Comparison of ENCODE assay signal across 27 cellular contexts in the genomic region with DNA sequence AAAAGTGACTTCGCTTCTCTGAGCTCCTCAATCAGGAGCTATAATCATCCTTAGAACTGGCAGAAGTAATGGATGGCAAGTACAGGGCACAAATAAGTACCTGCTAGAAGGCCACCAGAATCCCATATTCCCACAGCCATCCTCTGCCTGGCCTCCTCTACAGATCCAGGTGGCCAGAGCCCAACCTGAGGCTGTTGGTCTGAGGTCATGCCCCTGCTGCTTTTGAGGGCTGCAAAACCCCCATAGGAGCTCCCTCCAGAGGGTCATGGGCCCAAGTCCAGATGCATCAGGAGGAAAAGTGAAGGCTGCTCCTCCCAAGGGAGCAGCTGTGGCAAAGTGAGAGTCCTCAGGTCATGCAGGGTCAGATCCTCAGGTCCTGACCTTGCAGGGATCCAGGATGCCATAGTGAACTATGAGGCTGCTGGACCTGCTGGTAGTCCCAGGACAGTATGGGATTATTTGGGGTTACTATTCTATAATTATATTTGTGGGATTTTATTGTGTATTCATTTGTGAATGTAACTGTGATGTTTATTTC. TPM values are rescaled to one million over a fixed set of nuclear protein-coding genes. Genes with fewer than 3 reads are reported as not detected.
DNase-seq lines count a peak whose midpoint lies in the region; ATAC-seq and TF ChIP-seq lines count a peak whose summit lies in the region.
"Had no signal": no experiment of that assay in that cellular context is flagged by ENCODE, and none has a peak within 500 bp of the region (broad histone marks: within the 10 kb centered on the region; RNA-seq: fewer than 3 reads in every experiment).

No MANE protein-coding gene starts in this region.

- DNase-seq in CD4-positive, alpha-beta memory T cell = no peak
- DNase-seq in RWPE2 (ENCODE audit: low spot score) = no peak
- DNase-seq in endodermal cell = peak; percentile 33
- peak; percentile 80 for DNase-seq in osteoblast (ENCODE audit: insufficient read length, low spot score, missing footprints)
- DNase-seq in prostate gland (ENCODE audit: low spot score) = no peak
- DNase-seq in HEK293T (ENCODE audit: extremely low spot score) = no peak
- DNase-seq in activated T-cell treated with anti-CD3 and anti-CD28 coated beads, Interleukin-2, amount 50 U/mL, for 24 hours = no peak
- DNase-seq: Calu3, DMS79 treated with DMSO at 0.1 percent for 48 hours, GF-D8, HCEC 1CT, NCI-H1092, NCI-H1417 treated with DMSO at 0.1 percent for 48 hours, NCI-H187, NCI-H2081 treated with DMSO at 0.1 percent for 48 hours, NCI-H2171 treated with DMSO at 0.1 percent for 48 hours, NCI-H345, NCI-H510A treated with DMSO at 0.1 percent for 48 hours, NCI-H748 treated with DMSO at 0.1 percent for 48 hours, SHP77 had no signal

- TF ChIP-seq CTCF in RWPE2 (IDR thresholded peaks at IDR 0.05; ENCODE audit: poor library complexity, severe bottlenecking) (no peak), endodermal cell (conservative IDR thresholded peaks at IDR 0.05) (no peak), osteoblast (IDR thresholded peaks at IDR 0.05; ENCODE audit: extremely low read depth, low read depth, low read length) (no peak), prostate gland (IDR thresholded peaks at IDR 0.05) (no peak)

- no peaks in the 10 kb centered on the region for H3K36me3 Mint-ChIP-seq in CD4-positive, alpha-beta memory T cell
- H3K36me3 Mint-ChIP-seq in endodermal cell (ENCODE audit: low read depth) = peaks cover 5% of the 10 kb centered on the region
- H3K36me3 Mint-ChIP-seq in activated T-cell treated with anti-CD3 and anti-CD28 coated beads, Interleukin-2, amount 50 U/mL, for 24 hours (ENCODE audit: low read depth) = no peaks in the 10 kb centered on the region

- H3K27me3 ChIP-seq in CD4-positive, alpha-beta memory T cell (ENCODE audit: insufficient read depth, low read length) = no peaks in the 10 kb centered on the region
- no peaks in the 10 kb centered on the region for H3K27me3 ChIP-seq in RWPE2 (ENCODE audit: insufficient read depth, poor library complexity, severe bottlenecking)
- H3K27me3 ChIP-seq in endodermal cell (ENCODE audit: control insufficient read depth, insufficient read depth, low read length, poor library complexity, severe bottlenecking) = peaks cover 30% of the 10 kb centered on the region
- no peaks in the 10 kb centered on the region for H3K27me3 ChIP-seq in osteoblast (ENCODE audit: insufficient read depth, low read length)
- H3K27me3 ChIP-seq in prostate gland (replicated peaks; ENCODE audit: insufficient read depth) = no peaks in the 10 kb centered on the region

- no peak for ATAC-seq in RWPE2 (ENCODE audit: low read depth)

- no peak overlapping the region for H3K9ac ChIP-seq in endodermal cell (ENCODE audit: extremely low read depth, low read length, poor library complexity, severe bottlenecking)
- H3K9ac ChIP-seq: KMS-11 had no signal

- H3K27me3 Mint-ChIP-seq in CD4-positive, alpha-beta memory T cell = no peaks in the 10 kb centered on the region
- H3K27me3 Mint-ChIP-seq in endodermal cell (ENCODE audit: insufficient read depth) = peaks cover 59% of the 10 kb centered on the region
- peaks cover 19% of the 10 kb centered on the region for H3K27me3 Mint-ChIP-seq in activated T-cell treated with anti-CD3 and anti-CD28 coated beads, Interleukin-2, amount 50 U/mL, for 24 hours

- H3K36me3 ChIP-seq in CD4-positive, alpha-beta memory T cell (ENCODE audit: insufficient read depth, low read length) = no peaks in the 10 kb centered on the region
- H3K36me3 ChIP-seq in RWPE2 (ENCODE audit: low read depth) = no peaks in the 10 kb centered on the region
- no peaks in the 10 kb centered on the region for H3K36me3 ChIP-seq in endodermal cell (ENCODE audit: control insufficient read depth, insufficient read depth, low read length)
- no peaks in the 10 kb centered on the region for H3K36me3 ChIP-seq in osteoblast (ENCODE audit: insufficient read depth, low read length)
- H3K36me3 ChIP-seq in prostate gland = no peaks in the 10 kb centered on the region

- H3K4me3 ChIP-seq in CD4-positive, alpha-beta memory T cell (ENCODE audit: low read length in 2 of 2) = no peak overlapping the region
- H3K4me3 ChIP-seq in RWPE2 (ENCODE audit: severe bottlenecking) (no peak overlapping the region), endodermal cell (ENCODE audit: low read length) (no peak overlapping the region), osteoblast (ENCODE audit: insufficient read depth, low read length) (no peak overlapping the region), prostate gland (no peak overlapping the region)

- no peak overlapping the region for H3K4me2 ChIP-seq in osteoblast (ENCODE audit: insufficient read depth, low read length)
- H3K4me2 ChIP-seq: KMS-11 had no signal

- H3K4me1 Mint-ChIP-seq in CD4-positive, alpha-beta memory T cell = peaks cover 19 to 52% (median 30%) of the 10 kb centered on the region in 4 donors
- peaks cover 5% of the 10 kb centered on the region for H3K4me1 Mint-ChIP-seq in endodermal cell
- peaks cover 18% of the 10 kb centered on the region for H3K4me1 Mint-ChIP-seq in activated T-cell treated with anti-CD3 and anti-CD28 coated beads, Interleukin-2, amount 50 U/mL, for 24 hours (ENCODE audit: low read depth)

- TF ChIP-seq POLR2A in prostate gland (IDR thresholded peaks at IDR 0.05) = no peak

- intact Hi-C loops in CD4-positive, alpha-beta memory T cell (cut with micrococcal nuclease) = no loop called here
- intact Hi-C loops in prostate gland (cut with DNase I) = no loop called here

- CTCF ChIA-PET in CD4-positive, alpha-beta memory T cell (lab: Charles Lee; ENCODE audit: partially characterized antibody) = interaction anchor here (1.3 to 1.9 kb wide), 2 partner anchors 29 to 35 kb away, joined by 5 to 12 read pairs; no protein-coding TSS in a partner anchor
- CTCF ChIA-PET in HEK293T (lab: Yijun Ruan, JAX) = interaction anchor here (0.6 to 1.2 kb wide), 2 partner anchors 35 to 623 kb away, joined by 3 to 4 read pairs; no protein-coding TSS in a partner anchor

- H4K20me1 ChIP-seq in osteoblast (ENCODE audit: insufficient read depth, low read length) = peaks cover 4% of the 10 kb centered on the region

- H3K27ac Mint-ChIP-seq in CD4-positive, alpha-beta memory T cell = peak overlapping the region in 4 of 7 donors; percentile 10 to 94 (median 78)
- H3K27ac Mint-ChIP-seq in endodermal cell = no peak overlapping the region
- no peak overlapping the region for H3K27ac Mint-ChIP-seq in activated T-cell treated with anti-CD3 and anti-CD28 coated beads, Interleukin-2, amount 50 U/mL, for 24 hours

- H3K27ac ChIP-seq in CD4-positive, alpha-beta memory T cell (ENCODE audit: low read depth, low read length) = no peak overlapping the region
- H3K27ac ChIP-seq in RWPE2 (ENCODE audit: poor library complexity, severe bottlenecking) (peak overlapping the region; percentile 81), endodermal cell (ENCODE audit: low read depth, low read length) (no peak overlapping the region), osteoblast (ENCODE audit: low read depth, low read length) (no peak overlapping the region), prostate gland (no peak overlapping the region)
- H3K27ac ChIP-seq: C4-2B, HL-60, KMS-11 had no signal

- 88 to 100% methylated on average over 1 of the region's 1 CpG for WGBS in endodermal cell (ENCODE audit: insufficient coverage in 1 of 2, insufficient read length in 1 of 2), 2 experiments
- WGBS in prostate gland = 100% methylated on average over 1 of the region's 1 CpG

- peaks cover 40% of the 10 kb centered on the region for H3K4me1 ChIP-seq in CD4-positive, alpha-beta memory T cell (ENCODE audit: insufficient read depth, low read length)
- H3K4me1 ChIP-seq in RWPE2 (ENCODE audit: insufficient read depth, poor library complexity, severe bottlenecking) (peaks cover 21% of the 10 kb centered on the region), endodermal cell (ENCODE audit: control insufficient read depth, insufficient read depth, low read length) (no peaks in the 10 kb centered on the region), osteoblast (ENCODE audit: insufficient read depth, low read length) (peaks cover 22% of the 10 kb centered on the region), prostate gland (replicated peaks) (peaks cover 7% of the 10 kb centered on the region)

- H2AFZ ChIP-seq in osteoblast (ENCODE audit: low read length) = no peak overlapping the region

- H3K9me3 Mint-ChIP-seq in CD4-positive, alpha-beta memory T cell = no peaks in the 10 kb centered on the region
- H3K9me3 Mint-ChIP-seq in endodermal cell = no peaks in the 10 kb centered on the region
- H3K9me3 Mint-ChIP-seq in activated T-cell treated with anti-CD3 and anti-CD28 coated beads, Interleukin-2, amount 50 U/mL, for 24 hours = no peaks in the 10 kb centered on the region
- H3K9me3 Mint-ChIP-seq: IgD-negative memory B cell had no signal

- H3K9me3 ChIP-seq in CD4-positive, alpha-beta memory T cell (ENCODE audit: control insufficient read depth in 1 of 2, low read length in 2 of 2) = no peaks in the 10 kb centered on the region
- H3K9me3 ChIP-seq in RWPE2 (ENCODE audit: severe bottlenecking) (no peaks in the 10 kb centered on the region), endodermal cell (ENCODE audit: control insufficient read depth, low read length) (no peaks in the 10 kb centered on the region), osteoblast (ENCODE audit: low read depth, low read length) (no peaks in the 10 kb centered on the region), prostate gland (no peaks in the 10 kb centered on the region)

- POLR2A ChIA-PET in CD4-positive, alpha-beta memory T cell (lab: Charles Lee; ENCODE audit: partially characterized antibody) = interaction anchor here (2.0 to 2.6 kb wide), 2 partner anchors 105 to 132 kb away, joined by 8 to 12 read pairs; partner anchors contain the start of genes ACAA1 and OXSR1
- POLR2A ChIA-PET in HEK293T (lab: Yijun Ruan, JAX) = no interaction called here

- peaks cover 9% of the 10 kb centered on the region for H3K79me2 ChIP-seq in osteoblast (ENCODE audit: insufficient read depth, low read length)

- H3K4me3 Mint-ChIP-seq in CD4-positive, alpha-beta memory T cell = peak overlapping the region in 2 of 8 donors; percentile 7 to 34
- no peak overlapping the region for H3K4me3 Mint-ChIP-seq in endodermal cell
- H3K4me3 Mint-ChIP-seq in activated T-cell treated with anti-CD3 and anti-CD28 coated beads, Interleukin-2, amount 50 U/mL, for 24 hours = no peak overlapping the region

RNA-seq across cellular contexts. Expression of gene PLCD1, which starts 3.0 kb away (rescaled TPM):
- 10 to 100 TPM; 81.2 to 93.9 TPM for total RNA-seq in CD4-positive, alpha-beta memory T cell
- polyA plus RNA-seq in CD4-positive, alpha-beta memory T cell = 10 to 100 TPM; 38.4 to 41.2 TPM
- 10 to 100 TPM; 54.3 to 66.6 TPM for total RNA-seq in endodermal cell
- 45.4 TPM for polyA plus RNA-seq in endodermal cell (2013, experiment 1 of 2)
- 46.2 TPM for polyA plus RNA-seq in endodermal cell (2013, experiment 2 of 2)
- 23.2 and 23.6 TPM in 2 replicates for total RNA-seq in osteoblast
- 100 to 1,000 TPM in 1 of 2 donors, 10 to 100 TPM in 1; 29.7 to 176 TPM for total RNA-seq in prostate gland

RNA-seq across cellular contexts. Expression of gene DLEC1, which starts 6.6 kb away (rescaled TPM):
- total RNA-seq in CD4-positive, alpha-beta memory T cell = 10 to 100 TPM; 13.2 to 15.1 TPM
- 1 to 10 TPM in 1 of 2 donors, under 1 TPM in 1; 0.49 to 1.3 TPM for polyA plus RNA-seq in CD4-positive, alpha-beta memory T cell
- total RNA-seq in endodermal cell (1 to 10 TPM; 3.9 to 6.0 TPM), osteoblast (under 0.01 and 0.29 TPM in 2 replicates), prostate gland (10 to 100 TPM in 1 of 2 donors, under 1 TPM in 1; 0.32 to 13.1 TPM)
- 1.5 TPM for polyA plus RNA-seq in endodermal cell (2013, experiment 1 of 2)
- polyA plus RNA-seq in endodermal cell (2013, experiment 2 of 2) = 0.83 TPM
- total RNA-seq: A673, RPMI7951, SK-MEL-5 had no signal

RNA-seq across cellular contexts. Expression of gene VILL, which starts 41.8 kb away (rescaled TPM):
- 10 to 100 TPM; 41.7 to 43.4 TPM for total RNA-seq in CD4-positive, alpha-beta memory T cell
- polyA plus RNA-seq in CD4-positive, alpha-beta memory T cell = 10 to 100 TPM; 13.4 to 18.0 TPM
- total RNA-seq in endodermal cell (10 to 100 TPM; 16.0 to 21.3 TPM), osteoblast (6.8 and 7.6 TPM in 2 replicates), prostate gland (10 to 100 TPM; 29.1 to 29.3 TPM)
- polyA plus RNA-seq in endodermal cell (2013, experiment 1 of 2) = 4.4 TPM
- 3.5 TPM for polyA plus RNA-seq in endodermal cell (2013, experiment 2 of 2)

Comparison
In these comparisons a context has a peak if more than half of its experiments do, and no peak if none do; other contexts are left out.
1. DNase-seq: peak in endodermal cell (single experiment) and osteoblast (single experiment); none in CD4-positive, alpha-beta memory T cell (0 of 5), RWPE2 (single experiment), prostate gland (single experiment), HEK293T (single experiment) and activated T-cell treated with anti-CD3 and anti-CD28 coated beads, Interleukin-2, amount 50 U/mL, for 24 hours (single experiment).
2. H3K27ac Mint-ChIP-seq: peak in CD4-positive, alpha-beta memory T cell (4 of 7); none in endodermal cell (single experiment) and activated T-cell treated with anti-CD3 and anti-CD28 coated beads, Interleukin-2, amount 50 U/mL, for 24 hours (single experiment).